1 cellular context compared by ENCODE assay signal in genomic region chr1:145996433-145997155, GRCh38.
TF ChIP-seq lines count a peak whose summit lies in the region.

TSS of gene TXNIP (minus strand) at chr1:145996579. CDS start at chr1:145996266, 313 bp downstream.

TF ChIP-seq in K562, 482 proteins besides CTCF, POLR2A, EP300 and RAD21 (continued from another document and continues in another):
- no peak for TF ChIP-seq ZNF398 (CRISPR knock-in tag; IDR thresholded peaks at IDR 0.05)
- TF ChIP-seq EHMT2 (IDR thresholded peaks at IDR 0.05), result 0 out of 2 replicates have a peak, but pooled peaks have one; percentile 17
- no peak for TF ChIP-seq NKRF (IDR thresholded peaks at IDR 0.05; ENCODE audit: borderline replicate concordance)
- peak; percentile 51; the same call in 1 of the 2 replicates for TF ChIP-seq JUND (IDR thresholded peaks at IDR 0.05; ENCODE audit: borderline replicate concordance, low read depth, low read length)
- TF ChIP-seq JUND (tag; IDR thresholded peaks at IDR 0.05; ENCODE audit: borderline replicate concordance, low read depth, low read length), result peak; percentile 29; the same call in 1 of the 3 replicates
- peak; percentile 97 for TF ChIP-seq CLOCK (CRISPR knock-in tag; IDR thresholded peaks at IDR 0.05; ENCODE audit: borderline replicate concordance)
- TF ChIP-seq THRA (IDR thresholded peaks at IDR 0.05), result no peak
- TF ChIP-seq SMARCB1 (IDR thresholded peaks at IDR 0.05; ENCODE audit: insufficient read length, low read depth), result no peak
- TF ChIP-seq KLF6 (CRISPR knock-in tag; IDR thresholded peaks at IDR 0.05; ENCODE audit: borderline replicate concordance), result peak; percentile 24; the same call in 1 of the 2 replicates
- TF ChIP-seq XRCC3 (IDR thresholded peaks at IDR 0.05), result no peak
- no peak for TF ChIP-seq GTF2B (IDR thresholded peaks at IDR 0.05; ENCODE audit: extremely low read depth, insufficient read length)
- no peak for TF ChIP-seq DACH1 (IDR thresholded peaks at IDR 0.05; ENCODE audit: partially characterized antibody)
- TF ChIP-seq COPS2 (conservative IDR thresholded peaks at IDR 0.05), result no peak
- TF ChIP-seq ZC3H11A (IDR thresholded peaks at IDR 0.05; ENCODE audit: low read depth, low read length), result no peak
- no peak for TF ChIP-seq ZNF76 (CRISPR knock-in tag; IDR thresholded peaks at IDR 0.05; ENCODE audit: borderline replicate concordance)
- TF ChIP-seq TRIM25 (IDR thresholded peaks at IDR 0.05; ENCODE audit: borderline replicate concordance), result no peak
- TF ChIP-seq STAT5B (CRISPR knock-in tag; IDR thresholded peaks at IDR 0.05), result no peak
- peak; percentile 99 for TF ChIP-seq POLR2B (IDR thresholded peaks at IDR 0.05; ENCODE audit: low read depth, partially characterized antibody)
- no peak for TF ChIP-seq ZNF764 (CRISPR knock-in tag; IDR thresholded peaks at IDR 0.05; ENCODE audit: low read depth)
- TF ChIP-seq ETV1 (tag; conservative IDR thresholded peaks at IDR 0.05; ENCODE audit: low read depth), result peak; percentile 83
- no peak for TF ChIP-seq ZNF121 (CRISPR knock-in tag; conservative IDR thresholded peaks at IDR 0.05)
- TF ChIP-seq HES1 (IDR thresholded peaks at IDR 0.05; ENCODE audit: low read depth), result peak; percentile 92
- TF ChIP-seq ZFP91 (CRISPR knock-in tag; IDR thresholded peaks at IDR 0.05), result no peak
- TF ChIP-seq MLX (CRISPR knock-in tag; conservative IDR thresholded peaks at IDR 0.05), result peak; percentile 100
- TF ChIP-seq ZNF449 (CRISPR knock-in tag; IDR thresholded peaks at IDR 0.05), result no peak
- no peak for TF ChIP-seq BCL6 (CRISPR knock-in tag; IDR thresholded peaks at IDR 0.05)
- no peak for TF ChIP-seq DIDO1 (tag; IDR thresholded peaks at IDR 0.05; ENCODE audit: low read depth)
- TF ChIP-seq SMAD4 (CRISPR knock-in tag; conservative IDR thresholded peaks at IDR 0.05), result peak; percentile 51; the same call in 1 of the 2 replicates
- no peak for TF ChIP-seq ZBTB8A (IDR thresholded peaks at IDR 0.05; ENCODE audit: partially characterized antibody)
- no peak for TF ChIP-seq USF2 (CRISPR knock-in tag; IDR thresholded peaks at IDR 0.05)
- TF ChIP-seq PHB2 (IDR thresholded peaks at IDR 0.05; ENCODE audit: low read depth), result no peak
- TF ChIP-seq XRCC5 (IDR thresholded peaks at IDR 0.05; ENCODE audit: low read depth, low read length), result no peak
- peak; percentile 66 to 96 for TF ChIP-seq MLLT1 (IDR thresholded peaks at IDR 0.05)
- TF ChIP-seq ZBTB43 (CRISPR knock-in tag; IDR thresholded peaks at IDR 0.05), result no peak
- TF ChIP-seq ZNF280B (CRISPR knock-in tag; IDR thresholded peaks at IDR 0.05), result no peak
